In the genomic region with DNA sequence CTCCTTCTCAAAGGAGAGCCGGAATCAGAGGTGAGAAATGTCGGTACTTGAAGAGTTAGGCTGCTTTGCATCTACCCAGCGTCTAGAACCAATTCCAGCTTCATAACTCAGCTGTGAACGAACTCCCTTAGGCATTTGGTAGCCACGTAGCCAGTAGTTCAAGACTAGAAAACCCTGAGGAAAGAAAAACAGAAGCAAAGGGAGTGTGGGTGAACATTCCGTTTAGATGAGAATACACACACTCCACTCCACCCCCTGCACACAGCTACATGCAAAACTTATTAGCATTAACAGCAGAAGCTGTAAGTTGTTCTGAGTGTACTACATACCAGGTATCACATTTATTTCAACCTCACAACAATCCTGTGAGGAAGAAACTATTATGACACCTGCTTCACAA, we compare ENCODE assay signal across 14 cellular contexts.
DNase-seq lines count a peak whose midpoint lies in the region; ATAC-seq lines count a peak whose summit lies in the region.
"Had no signal": no experiment of that assay in that cellular context is flagged by ENCODE, and none has a peak within 500 bp of the region (broad histone marks: within the 10 kb centered on the region; RNA-seq: fewer than 3 reads in every experiment).

No MANE protein-coding gene starts in this region.

- peaks cover 52% of the 10 kb centered on the region for H3K4me1 ChIP-seq in GM23248 (ENCODE audit: insufficient read depth)
- H3K4me1 ChIP-seq in skeletal muscle satellite cell (ENCODE audit: control insufficient read depth, insufficient read depth, low read length) = peaks cover 45% of the 10 kb centered on the region

- H3K27me3 ChIP-seq in GM23248 (replicated peaks; ENCODE audit: insufficient read depth) (no peaks in the 10 kb centered on the region), skeletal muscle satellite cell (ENCODE audit: control insufficient read depth, insufficient read depth, low read length) (no peaks in the 10 kb centered on the region)

- no peaks in the 10 kb centered on the region for H3K9me2 ChIP-seq in GM23248 (ENCODE audit: insufficient read depth)

- peaks cover 42% of the 10 kb centered on the region for H3F3A ChIP-seq in GM23248 (ENCODE audit: insufficient read depth)

- ATAC-seq in GM19324 (IDR thresholded peaks at IDR 0.05; ENCODE audit: low FRiP score, unreplicated experiment) = no peak
- ATAC-seq: natural killer cell, WTC11 had no signal

- H3K4me2 ChIP-seq in GM23248 (ENCODE audit: unreplicated experiment) (peak overlapping the region; percentile 64), skeletal muscle satellite cell (ENCODE audit: low read length) (peak overlapping the region; percentile 65)

- H3K9me3 ChIP-seq in GM23248 (ENCODE audit: low read depth) (no peaks in the 10 kb centered on the region), skeletal muscle satellite cell (replicated peaks; ENCODE audit: low read length) (no peaks in the 10 kb centered on the region)

- peak; percentile 91 for DNase-seq in GM23248
- peak; percentile 81 for DNase-seq in amniotic epithelial cell (ENCODE audit: low read depth)
- peak; percentile 77 for DNase-seq in fibroblast of the conjunctiva (ENCODE audit: low read depth)
- DNase-seq in SW 1271 (lab: John Stamatoyannopoulos, UW) = no peak
- no peak for DNase-seq in NCI-H524 treated with DMSO at 0.1 percent for 48 hours (lab: John Stamatoyannopoulos, UW)
- no peak for DNase-seq in SHP77 treated with DMSO at 0.1 percent for 48 hours (lab: John Stamatoyannopoulos, UW)
- DNase-seq: activated CD8-positive, alpha-beta memory T cell treated with anti-CD3 and anti-CD28 coated beads, Interleukin-2, amount 50 U/mL, for 48 hours; activated naive CD8-positive, alpha-beta T cell treated with anti-CD3 and anti-CD28 coated beads for 36 hours; CD8-positive, alpha-beta memory T cell; natural killer cell; NCI-H2171 treated with DMSO at 0.1 percent for 48 hours had no signal

- H3K36me3 ChIP-seq in GM23248 (ENCODE audit: low read depth) = peaks cover 16% of the 10 kb centered on the region; the same call in 1 of the 2 replicates
- peaks cover 16% of the 10 kb centered on the region for H3K36me3 ChIP-seq in skeletal muscle satellite cell (ENCODE audit: insufficient read depth, low read length)

- H3K9ac ChIP-seq in GM23248 = peak overlapping the region; percentile 64
- peak overlapping the region; percentile 26 for H3K9ac ChIP-seq in skeletal muscle satellite cell (ENCODE audit: low read depth, low read length)

- H4K20me1 ChIP-seq in GM23248 (ENCODE audit: insufficient read depth) = no peaks in the 10 kb centered on the region

- 33 to 34% methylated on average over 6 of the region's 6 CpGs for WGBS in GM23248 (ENCODE audit: low coverage in 1 of 2, low lambda C conversion rate in 2 of 2, missing lambda C conversion rate in 2 of 2), 2 experiments

- 0 out of 2 replicates have a peak overlapping the region, but pooled peaks have one; percentile 20 for H2AFZ ChIP-seq in GM23248

- peak overlapping the region; percentile 91 for H3K27ac ChIP-seq in GM23248

- in situ Hi-C loops in GM23248 (cut with MboI) = no loop called here

- H3K4me3 ChIP-seq in GM23248 = 0 out of 2 replicates have a peak overlapping the region, but pooled peaks have one; percentile 29
- peak overlapping the region; percentile 26 for H3K4me3 ChIP-seq in skeletal muscle satellite cell (ENCODE audit: low read length)

- peaks cover 19% of the 10 kb centered on the region; the same call in 1 of the 2 replicates for H3K79me2 ChIP-seq in GM23248 (ENCODE audit: insufficient read depth)

Comparison
In these comparisons a context has a peak if more than half of its experiments do, and no peak if none do; other contexts are left out.
1. DNase-seq: peak in GM23248 (single experiment), amniotic epithelial cell (single experiment) and fibroblast of the conjunctiva (single experiment); none in SW 1271 (0 of 2), NCI-H524 treated with DMSO at 0.1 percent for 48 hours (single experiment) and SHP77 treated with DMSO at 0.1 percent for 48 hours (single experiment).